29 cellular contexts compared by ENCODE assay signal in genomic region chr11:70065318-70066135, GRCh38. TPM values are rescaled to one million over a fixed set of nuclear protein-coding genes. Genes with fewer than 3 reads are reported as not detected.
DNase-seq lines count a peak whose midpoint lies in the region; ATAC-seq and TF ChIP-seq lines count a peak whose summit lies in the region.
"Had no signal": no experiment of that assay in that cellular context is flagged by ENCODE, and none has a peak within 500 bp of the region (broad histone marks: within the 10 kb centered on the region; RNA-seq: fewer than 3 reads in every experiment).

No MANE protein-coding gene starts in this region.

- CTCF ChIA-PET in A673 (lab: Charles Lee): no interaction called here

- no peak overlapping the region for H2BK5ac ChIP-seq in neuronal stem cell (ENCODE audit: low read length)

- BruUV-seq in A673 (replicated peaks; lab: Mats Ljungman, UMichigan): no TSS peak

- peak; percentile 38 for DNase-seq in right atrium auricular region (ENCODE audit: low spot score)
- DNase-seq in Right ventricle myocardium superior: no peak
- DNase-seq in ecto neural progenitor cell (ENCODE audit: low spot score): peak; percentile 48
- no peak for DNase-seq in neuronal stem cell (ENCODE audit: low spot score)
- no peak for DNase-seq in A673 (ENCODE audit: low spot score)
- DNase-seq in heart left ventricle: no peak
- DNase-seq in C1 segment of cervical spinal cord (lab: John Stamatoyannopoulos, UW): no peak
- DNase-seq: ACHN; activated B cell treated with CpG ODN at 0.5 μM for 24 hours; activated CD4-positive, alpha-beta T cell treated with anti-CD3 and anti-CD28 coated beads, Interleukin-2, amount 50 U/mL, for 4 hours; activated naive CD4-positive, alpha-beta T cell treated with Interleukin-2 at 50 U/mL for 16 hours; activated T-cell treated with anti-CD3 and anti-CD28 coated beads, Interleukin-2, amount 50 U/mL, for 1 hour; Calu3; dorsolateral prefrontal cortex; GM23248; heart right ventricle; left ventricle myocardium inferior; NCI-H1436 treated with DMSO at 0.1 percent for 48 hours; NCI-H2171; NCI-H526; RPMI8226; stimulated activated CD4-positive, alpha-beta T cell treated with anti-CD3 and anti-CD28 coated beads, Interleukin-4, amount 100 ng/mL, for 24 hours; T1000; transverse colon had no signal

- no peak for TF ChIP-seq CTCF in right atrium auricular region (IDR thresholded peaks at IDR 0.05)
- TF ChIP-seq CTCF in A673 (conservative IDR thresholded peaks at IDR 0.05; ENCODE audit: low read depth, low read length): no peak
- TF ChIP-seq CTCF in heart left ventricle (IDR thresholded peaks at IDR 0.05): no peak

- H4K8ac ChIP-seq in neuronal stem cell (ENCODE audit: low read depth, low read length): no peak overlapping the region

- H3K36me3 ChIP-seq in right atrium auricular region (no peaks in the 10 kb centered on the region), neuronal stem cell (replicated peaks in 1 of 2; ENCODE audit: control insufficient read depth in 2 of 2, insufficient read depth in 2 of 2, low read length in 2 of 2) (no peaks in the 10 kb centered on the region), A673 (ENCODE audit: insufficient read depth, low read length, poor library complexity, severe bottlenecking) (no peaks in the 10 kb centered on the region), heart left ventricle (no peaks in the 10 kb centered on the region)
- H3K36me3 ChIP-seq: BLaER1 treated with 17β-estradiol and CSF1 and Interleukin-3, amounts not matched to agents 10 nM and 100 nM; cardiac muscle cell; heart right ventricle; left ventricle myocardium inferior; neutrophil; transverse colon had no signal

- WGBS in neuronal stem cell (ENCODE audit: extremely low coverage in 2 of 2, insufficient read length in 2 of 2, insufficient replicate concordance in 1 of 2), 2 donors: no CpG with 5 or more reads among the region's 25 CpGs
- 85 to 90% (median 87%) methylated on average over 24 to 25 of the region's 25 CpGs for WGBS in heart left ventricle, 4 donors

- H3K27ac ChIP-seq in right atrium auricular region (no peak overlapping the region), neuronal stem cell (replicated peaks; ENCODE audit: low read length) (no peak overlapping the region), A673 (ENCODE audit: low read depth, low read length, poor library complexity, severe bottlenecking) (no peak overlapping the region), heart left ventricle (no peak overlapping the region)
- H3K27ac ChIP-seq: BLaER1 treated with 17β-estradiol and CSF1 and Interleukin-3, amounts not matched to agents 10 nM and 100 nM; cardiac muscle cell; dorsolateral prefrontal cortex; GM23248; heart right ventricle; left ventricle myocardium inferior; neutrophil; transverse colon had no signal

- TF ChIP-seq POLR2A in heart left ventricle (IDR thresholded peaks at IDR 0.05): no peak

- H3K4ac ChIP-seq in neuronal stem cell (ENCODE audit: low read length): no peak overlapping the region

- H3K4me1 ChIP-seq in right atrium auricular region (no peaks in the 10 kb centered on the region), neuronal stem cell (ENCODE audit: control insufficient read depth in 2 of 2, insufficient read depth in 1 of 2, low read depth in 1 of 2, low read length in 2 of 2) (peaks cover 2 to 13% of the 10 kb centered on the region in 2 donors), A673 (ENCODE audit: insufficient read depth, low read length, poor library complexity, severe bottlenecking) (no peaks in the 10 kb centered on the region), heart left ventricle (peaks cover 0 to 12% (median 0%) of the 10 kb centered on the region in 12 donors)
- H3K4me1 ChIP-seq: transverse colon had no signal

- H2AK5ac ChIP-seq in neuronal stem cell (ENCODE audit: low read depth, low read length): peak overlapping the region; percentile 89

- no peak overlapping the region for H2AFZ ChIP-seq in neuronal stem cell (ENCODE audit: low read length)
- H2AFZ ChIP-seq: GM23248 had no signal

- no peak overlapping the region for H4K91ac ChIP-seq in neuronal stem cell (ENCODE audit: low read depth, low read length, poor library complexity)

- POLR2A ChIA-PET in A673 (lab: Charles Lee; ENCODE audit: low non-redundant PET): no interaction called here

- no peak overlapping the region for H3K14ac ChIP-seq in neuronal stem cell (ENCODE audit: low read length)

- H3K27me3 ChIP-seq in right atrium auricular region (no peaks in the 10 kb centered on the region), neuronal stem cell (ENCODE audit: control insufficient read depth in 3 of 3, insufficient read depth in 3 of 3, low read depth in 1 of 3, low read length in 3 of 3) (peaks cover 0 to 37% (median 0%) of the 10 kb centered on the region in 3 experiments), A673 (replicated peaks; ENCODE audit: insufficient read depth, low read depth, low read length, poor library complexity) (peaks cover 20% of the 10 kb centered on the region), heart left ventricle (peaks cover 0 to 23% (median 4%) of the 10 kb centered on the region in 9 donors)
- H3K27me3 ChIP-seq: BLaER1 treated with 17β-estradiol and CSF1 and Interleukin-3, amounts not matched to agents 10 nM and 100 nM had no signal

- intact Hi-C loops in Right ventricle myocardium superior (cut with DNase I) (no loop called here), A673 (cut with micrococcal nuclease; ENCODE audit: unreplicated experiment) (no loop called here), heart left ventricle (cut with DNase I) (loop anchor here in 1 of 10 donors (10.0 kb wide), 1 partner anchor 59 kb away; no protein-coding TSS in a partner anchor)

- H3K4me3 ChIP-seq in right atrium auricular region: no peak overlapping the region
- H3K4me3 ChIP-seq in neuronal stem cell (ENCODE audit: low read length in 2 of 2): peak overlapping the region in 1 of 2 donors; percentile 9
- H3K4me3 ChIP-seq in A673 (ENCODE audit: low read depth, low read length, poor library complexity, severe bottlenecking): no peak overlapping the region
- H3K4me3 ChIP-seq in heart left ventricle: no peak overlapping the region
- H3K4me3 ChIP-seq: BLaER1 treated with 17β-estradiol and CSF1 and Interleukin-3, amounts not matched to agents 10 nM and 100 nM; cardiac muscle cell; dorsolateral prefrontal cortex; GM23248; heart right ventricle; left ventricle myocardium inferior; transverse colon had no signal

- peak overlapping the region; percentile 34 for H3K18ac ChIP-seq in neuronal stem cell (ENCODE audit: low read length)

- H2BK12ac ChIP-seq in neuronal stem cell (ENCODE audit: low read length): peak overlapping the region; percentile 52

- H3K79me1 ChIP-seq in neuronal stem cell (ENCODE audit: low read depth, low read length): no peaks in the 10 kb centered on the region

- peak overlapping the region; percentile 48 for H3K23ac ChIP-seq in neuronal stem cell (ENCODE audit: low read depth, low read length, poor library complexity)

- H3K4me2 ChIP-seq in neuronal stem cell (ENCODE audit: insufficient read depth, low read length, poor library complexity, severe bottlenecking): no peak overlapping the region

- H3K9me3 ChIP-seq in right atrium auricular region: no peaks in the 10 kb centered on the region
- H3K9me3 ChIP-seq in neuronal stem cell (replicated peaks in 1 of 2; ENCODE audit: control insufficient read depth in 2 of 2, insufficient read depth in 1 of 2, low read depth in 1 of 2, low read length in 2 of 2): no peaks in the 10 kb centered on the region
- no peaks in the 10 kb centered on the region for H3K9me3 ChIP-seq in A673 (ENCODE audit: low read depth, low read length, poor library complexity, severe bottlenecking)
- H3K9me3 ChIP-seq in heart left ventricle: no peaks in the 10 kb centered on the region
- H3K9me3 ChIP-seq: BLaER1 treated with 17β-estradiol and CSF1 and Interleukin-3, amounts not matched to agents 10 nM and 100 nM; heart right ventricle; left ventricle myocardium inferior; neutrophil; transverse colon had no signal

- peak overlapping the region; percentile 68 for H3K9ac ChIP-seq in neuronal stem cell (ENCODE audit: low read depth, low read length, poor library complexity)
- H3K9ac ChIP-seq: BLaER1 treated with 17β-estradiol and CSF1 and Interleukin-3, amounts not matched to agents 10 nM and 100 nM; GM23248 had no signal

- ATAC-seq in Right ventricle myocardium superior (ENCODE audit: poor library complexity): no peak
- no peak for ATAC-seq in heart left ventricle
- no peak for ATAC-seq in HG02938 (IDR thresholded peaks at IDR 0.05; ENCODE audit: unreplicated experiment)
- ATAC-seq: heart right ventricle had no signal

- H2BK15ac ChIP-seq in neuronal stem cell (ENCODE audit: low read length): peak overlapping the region; percentile 11

- H2BK120ac ChIP-seq in neuronal stem cell (ENCODE audit: low read depth, low read length): no peak overlapping the region

RNA-seq across cellular contexts. Expression of gene ANO1, which starts 12.6 kb away (rescaled TPM):
- total RNA-seq in right atrium auricular region (10 to 100 TPM; 10.2 to 29.4 TPM), Right ventricle myocardium superior (6.2 TPM), A673 (2021) (0.59 and 0.90 TPM in 2 replicates), heart left ventricle (10 to 100 TPM in 4 of 9 donors, 1 to 10 TPM in 5; 4.2 to 17.8 (median 9.8) TPM)
- 0.20 TPM for polyA plus RNA-seq in neuronal stem cell (2013, experiment 1 of 2)
- 0.28 TPM for polyA plus RNA-seq in neuronal stem cell (2013, experiment 2 of 2)
- 1 to 10 TPM; 5.1 to 6.1 TPM for polyA plus RNA-seq in heart left ventricle
- total RNA-seq: activated B cell treated with CpG ODN at 0.5 μM for 24 hours, mononuclear cell had no signal
- polyA plus RNA-seq: GM23248 had no signal

Comparison
In these comparisons a context has a peak if more than half of its experiments do, and no peak if none do; other contexts are left out.
1. DNase-seq: peak in right atrium auricular region (single experiment) and ecto neural progenitor cell (single experiment); none in Right ventricle myocardium superior (single experiment), neuronal stem cell (single experiment), A673 (single experiment), heart left ventricle (0 of 5) and C1 segment of cervical spinal cord (0 of 14).